ENCODE assay signal across 8 cellular contexts in genomic region chr2:24490674-24491625, GRCh38. TPM values are rescaled to one million over a fixed set of nuclear protein-coding genes. Genes with fewer than 3 reads are reported as not detected.
DNase-seq lines count a peak whose midpoint lies in the region; ATAC-seq and TF ChIP-seq lines count a peak whose summit lies in the region.

TSS of gene NCOA1 (plus strand) at chr2:24491254. CDS start at chr2:24658678, 167,424 bp downstream.

- no peak for DNase-seq in AG04449 (ENCODE audit: low read depth, low spot score)
- DNase-seq in NCI-H2196 treated with DMSO at 0.1 percent for 48 hours (lab: John Stamatoyannopoulos, UW; ENCODE audit: unreplicated experiment), result peak; percentile 60
- peak; percentile 77 for DNase-seq in mammary epithelial cell
- DNase-seq in inferior parietal cortex (ENCODE audit: extremely low spot score), result peak; percentile 76
- DNase-seq in spleen, result peak; percentile 98

- no peaks in the 10 kb centered on the region for H4K20me1 ChIP-seq in mammary epithelial cell (ENCODE audit: insufficient read depth, low read length)

- intact Hi-C loops in mammary epithelial cell (cut with micrococcal nuclease), result loop anchor here (5.0 kb wide), 2 partner anchors 69 to 301 kb away; partner anchors contain the start of genes CENPO and PTRHD1
- intact Hi-C loops in spleen (cut with DNase I; ENCODE audit: low total_unique reads), result no loop called here

- CTCF ChIA-PET in AG04449 (lab: Yijun Ruan, JAX) (interaction anchor here (0.8 to 1.3 kb wide), 3 partner anchors 23 to 80 kb away, joined by 3 to 6 read pairs (median 4); no protein-coding TSS in a partner anchor), mammary epithelial cell (lab: Charles Lee; ENCODE audit: low non-redundant PET) (interaction anchor here (0.6 kb wide), 1 partner anchor 337 kb away, joined by 3 read pairs; no protein-coding TSS in a partner anchor)

- BruUV-seq in mammary epithelial cell (replicated peaks; lab: Mats Ljungman, UMichigan), result no TSS peak

- POLR2A ChIA-PET in AG04449 (lab: Yijun Ruan, JAX), result interaction anchor here (1.5 kb wide), 1 partner anchor 37 kb away, joined by 3 read pairs; no protein-coding TSS in a partner anchor

- dilution Hi-C loops in mammary epithelial cell (cut with HindIII; ENCODE audit: low sequenced_read_pairs), result no loop called here

- no peaks in the 10 kb centered on the region for H3K9me3 ChIP-seq in mammary epithelial cell (replicated peaks; ENCODE audit: insufficient read depth, low read length)
- H3K9me3 ChIP-seq in spleen, result no peaks in the 10 kb centered on the region

- H3K4me3 ChIP-seq in AG04449 (ENCODE audit: low read depth, low read length), result peak within 1 kb of the TSS; percentile 90
- H3K4me3 ChIP-seq in WI38 (ENCODE audit: low read depth, low read length), result peak within 1 kb of the TSS; percentile 76
- peak within 1 kb of the TSS; percentile 82 to 94 (median 88) for H3K4me3 ChIP-seq in mammary epithelial cell (replicated peaks in 1 of 3; ENCODE audit: insufficient read depth in 1 of 3, low read depth in 2 of 3, low read length in 3 of 3)
- H3K4me3 ChIP-seq in spleen, result peak within 1 kb of the TSS; percentile 81 to 96 (median 86)

- H3K27ac ChIP-seq in mammary epithelial cell (ENCODE audit: insufficient read depth, low read depth, low read length) (peak within 1 kb of the TSS; percentile 12), spleen (peak within 1 kb of the TSS; percentile 76 to 97 (median 96))

- peak within 1 kb of the TSS; percentile 92 for H3K4me2 ChIP-seq in mammary epithelial cell (ENCODE audit: insufficient read depth, low read depth, low read length)

- TF ChIP-seq CTCF in AG04449 (IDR thresholded peaks at IDR 0.05; ENCODE audit: insufficient read depth, low read length, missing control alignments) (peak; percentile 13), WI38 (IDR thresholded peaks at IDR 0.05; ENCODE audit: low read depth, low read length) (no peak), mammary epithelial cell (conservative IDR thresholded peaks at IDR 0.05 in 1 of 2, IDR thresholded peaks at IDR 0.05 in 1 of 2; ENCODE audit: extremely low read depth in 1 of 2, insufficient read depth in 1 of 2, low read depth in 1 of 2, low read length in 2 of 2) (no peak), spleen (IDR thresholded peaks at IDR 0.05 in 8 of 11, conservative IDR thresholded peaks at IDR 0.05 in 3 of 11) (peak in 8 of 11 experiments; percentile 14 to 60 (median 35))

- TF ChIP-seq POLR2A in spleen (IDR thresholded peaks at IDR 0.05), result no peak

- no peaks in the 10 kb centered on the region for H3K27me3 ChIP-seq in mammary epithelial cell (ENCODE audit: insufficient read depth, low read length)
- H3K27me3 ChIP-seq in spleen (replicated peaks in 1 of 7), result no peaks in the 10 kb centered on the region

- peak within 1 kb of the TSS; percentile 46 for H3K9ac ChIP-seq in mammary epithelial cell (ENCODE audit: insufficient read depth, low read length)

- in situ Hi-C loops in mammary epithelial cell (cut with MboI; ENCODE audit: low sequenced_read_pairs in 2 of 2), result no loop called here

- peak; percentile 60 for ATAC-seq in GM18870 (IDR thresholded peaks at IDR 0.05; ENCODE audit: unreplicated experiment)
- ATAC-seq in HG03108 (IDR thresholded peaks at IDR 0.05; ENCODE audit: unreplicated experiment), result peak; percentile 61

- H3K36me3 ChIP-seq in mammary epithelial cell (ENCODE audit: insufficient read depth, low read length), result no peaks in the 10 kb centered on the region
- no peaks in the 10 kb centered on the region for H3K36me3 ChIP-seq in spleen

- H3K4me1 ChIP-seq in mammary epithelial cell (ENCODE audit: insufficient read depth, low read length) (peaks cover 17% of the 10 kb centered on the region), spleen (peaks cover 18 to 57% (median 42%) of the 10 kb centered on the region in 6 donors)

- WGBS in mammary epithelial cell (ENCODE audit: low coverage, missing lambda C conversion rate), result 2% methylated on average over 17 of the region's 129 CpGs
- 0 to 1% (median 1%) methylated on average over 44 to 129 of the region's 129 CpGs for WGBS in spleen, 5 donors

- H3K79me2 ChIP-seq in mammary epithelial cell (ENCODE audit: insufficient read depth, low read length), result no peaks in the 10 kb centered on the region

- H2AFZ ChIP-seq in mammary epithelial cell (ENCODE audit: low read depth, low read length), result peak within 1 kb of the TSS; percentile 97

RNA-seq across cellular contexts. Expression of gene NCOA1, which starts in this region (rescaled TPM):
- total RNA-seq in mammary epithelial cell (10 to 100 TPM; 10.9 to 13.2 TPM), spleen (10 to 100 TPM; 47.0 to 73.6 (median 60.3) TPM)
- polyA plus RNA-seq in mammary epithelial cell (4.0 TPM), spleen (1 to 10 TPM; 4.4 to 6.6 (median 5.3) TPM)
- polyA minus RNA-seq in mammary epithelial cell, result 22.8 TPM

Comparison
In these comparisons a context has a peak if more than half of its experiments do, and no peak if none do; other contexts are left out.
1. CTCF ChIP-seq: peak in AG04449 (single experiment) and spleen (8 of 11); none in WI38 (single experiment) and mammary epithelial cell (0 of 2).
2. Peak in every context shown above with its lines, with median percentiles within 50 percentile points of each other: H3K4me3 ChIP-seq.